ENCODE assay signal across 13 cellular contexts in genomic region chr10:7102557-7103349, GRCh38.
DNase-seq lines count a peak whose midpoint lies in the region; ATAC-seq lines count a peak whose summit lies in the region.
"Had no signal": no experiment of that assay in that cellular context is flagged by ENCODE, and none has a peak within 500 bp of the region (broad histone marks: within the 10 kb centered on the region; RNA-seq: fewer than 3 reads in every experiment).

No MANE protein-coding gene starts in this region.

- peak; percentile 72 for DNase-seq in kidney tubule cell (ENCODE audit: low spot score)
- no peak for DNase-seq in NCI-H1417 treated with DMSO at 0.1 percent for 48 hours (lab: John Stamatoyannopoulos, UW)
- no peak for DNase-seq in NCI-H510A treated with DMSO at 0.1 percent for 48 hours (lab: John Stamatoyannopoulos, UW)
- DNase-seq: activated naive CD4-positive, alpha-beta T cell treated with anti-CD3 and anti-CD28 coated beads for 36 hours; DMS79 treated with DMSO at 0.1 percent for 48 hours; left ventricle myocardium superior; naive B cell; NCI-H524 had no signal

- ATAC-seq in GM18861 (IDR thresholded peaks at IDR 0.05; ENCODE audit: unreplicated experiment): peak; percentile 85
- peak; percentile 67 for ATAC-seq in GM21515 (IDR thresholded peaks at IDR 0.05; ENCODE audit: unreplicated experiment)
- ATAC-seq in HG03108 (IDR thresholded peaks at IDR 0.05; ENCODE audit: unreplicated experiment): peak; percentile 56
- no peak for ATAC-seq in GM18517 (IDR thresholded peaks at IDR 0.05; ENCODE audit: unreplicated experiment)
- ATAC-seq: Panc1 had no signal
